ENCODE assay signal across 1 cellular context in the genomic region with DNA sequence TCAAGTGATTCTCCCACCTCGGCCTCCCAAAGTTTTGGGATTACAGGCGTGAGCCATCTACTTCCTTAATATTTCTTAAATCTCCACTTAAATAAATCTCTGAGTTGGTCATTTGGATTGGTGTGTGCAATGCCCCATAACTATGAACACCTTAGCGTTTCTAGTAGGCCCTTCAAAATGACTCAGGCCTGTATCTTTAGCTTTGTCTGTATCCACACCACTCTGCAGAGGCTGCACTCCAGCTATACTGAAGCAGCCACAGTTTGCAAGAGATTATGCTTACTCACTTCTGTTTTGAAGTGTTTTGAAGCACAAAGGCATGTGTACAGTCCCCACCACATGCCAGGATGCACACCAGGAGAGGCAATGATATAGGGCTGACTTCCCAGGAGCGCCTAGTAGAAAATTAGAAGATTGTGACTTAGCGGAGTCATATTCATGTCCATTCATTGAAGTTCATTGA.
TF ChIP-seq lines count a peak whose summit lies in the region.

No MANE protein-coding gene starts in this region.

TF ChIP-seq in K562, 482 proteins besides CTCF, POLR2A, EP300 and RAD21 (continued from another document and continues in another):
- TF ChIP-seq ELF2 (CRISPR knock-in tag; IDR thresholded peaks at IDR 0.05) (no peak), ZNF324 (CRISPR knock-in tag; IDR thresholded peaks at IDR 0.05) (no peak), TRIM25 (IDR thresholded peaks at IDR 0.05; ENCODE audit: borderline replicate concordance) (no peak), RBM17 (IDR thresholded peaks at IDR 0.05; ENCODE audit: borderline replicate concordance, low read depth, low read length) (no peak), NCOA2 (IDR thresholded peaks at IDR 0.05; ENCODE audit: partially characterized antibody in 2 of 2) (no peak), POLR2G (IDR thresholded peaks at IDR 0.05; ENCODE audit: low read depth, low read length) (no peak), GABPA (tag; conservative IDR thresholded peaks at IDR 0.05; ENCODE audit: low read depth) (0 out of 2 replicates have a peak, but pooled peaks have one; percentile 10), TARDBP (IDR thresholded peaks at IDR 0.05) (no peak), E2F1 (CRISPR knock-in tag; IDR thresholded peaks at IDR 0.05) (no peak), TAF1 (IDR thresholded peaks at IDR 0.05; ENCODE audit: control insufficient read depth, extremely low read depth, insufficient read depth, low read length, severe bottlenecking) (peak; percentile 54), CEBPG (CRISPR knock-in tag; IDR thresholded peaks at IDR 0.05) (no peak), CEBPG (tag; conservative IDR thresholded peaks at IDR 0.05 in 1 of 2, IDR thresholded peaks at IDR 0.05 in 1 of 2) (no peak), JUND (IDR thresholded peaks at IDR 0.05; ENCODE audit: borderline replicate concordance, low read depth, low read length) (peak; percentile 37; the same call in 1 of the 2 replicates), JUND (tag; IDR thresholded peaks at IDR 0.05; ENCODE audit: borderline replicate concordance, low read depth, low read length) (no peak), MECOM (CRISPR knock-in tag; IDR thresholded peaks at IDR 0.05) (0 out of 2 replicates have a peak, but pooled peaks have one; percentile 9), NCOA4 (IDR thresholded peaks at IDR 0.05; ENCODE audit: partially characterized antibody) (peak; percentile 7), SIN3A (IDR thresholded peaks at IDR 0.05; ENCODE audit: borderline replicate concordance in 2 of 2, control insufficient read depth in 1 of 2, low read depth in 2 of 2, low read length in 2 of 2) (no peak), C11orf30 (IDR thresholded peaks at IDR 0.05; ENCODE audit: low read depth) (peak; percentile 76), MED1 (CRISPR knock-in tag; IDR thresholded peaks at IDR 0.05; ENCODE audit: borderline replicate concordance) (no peak), RCOR1 (IDR thresholded peaks at IDR 0.05; ENCODE audit: borderline replicate concordance in 1 of 2, low read depth in 2 of 2, low read length in 2 of 2) (0 out of 4 replicates have a peak, but pooled peaks of 1 of the 2 experiments have one; percentile 23), STAT5A (IDR thresholded peaks at IDR 0.05; ENCODE audit: borderline replicate concordance, low read length) (peak; percentile 44), PHF20 (IDR thresholded peaks at IDR 0.05; ENCODE audit: partially characterized antibody) (no peak), XRCC4 (IDR thresholded peaks at IDR 0.05; ENCODE audit: extremely low read depth, insufficient read depth, insufficient read length) (no peak), CHAMP1 (IDR thresholded peaks at IDR 0.05) (no peak), CEBPB (tag; IDR thresholded peaks at IDR 0.05) (no peak), ZFP1 (CRISPR knock-in tag; IDR thresholded peaks at IDR 0.05) (no peak), MCM7 (IDR thresholded peaks at IDR 0.05) (no peak), HOXB6 (CRISPR knock-in tag; IDR thresholded peaks at IDR 0.05; ENCODE audit: borderline replicate concordance) (0 out of 2 replicates have a peak, but pooled peaks have one; percentile 11), ZNF175 (CRISPR knock-in tag; IDR thresholded peaks at IDR 0.05; ENCODE audit: low read depth) (no peak), HDAC6 (IDR thresholded peaks at IDR 0.05; ENCODE audit: low read depth, low read length) (no peak), ZBTB2 (IDR thresholded peaks at IDR 0.05) (no peak), GATA2 (CRISPR knock-in tag; IDR thresholded peaks at IDR 0.05) (peak; percentile 10; the same call in 1 of the 2 replicates), ETV6 (IDR thresholded peaks at IDR 0.05; ENCODE audit: borderline replicate concordance in 1 of 2, low read depth in 2 of 2, low read length in 1 of 2) (peak in 1 of 2 experiments; percentile 77; a peak in 2 of 4 replicates), ETV6 (CRISPR knock-in tag; IDR thresholded peaks at IDR 0.05; ENCODE audit: borderline replicate concordance) (no peak), MAFF (IDR thresholded peaks at IDR 0.05; ENCODE audit: low read length) (peak; percentile 65), CHD1 (IDR thresholded peaks at IDR 0.05; ENCODE audit: low read length) (no peak)
- TF ChIP-seq, protein P1, sequence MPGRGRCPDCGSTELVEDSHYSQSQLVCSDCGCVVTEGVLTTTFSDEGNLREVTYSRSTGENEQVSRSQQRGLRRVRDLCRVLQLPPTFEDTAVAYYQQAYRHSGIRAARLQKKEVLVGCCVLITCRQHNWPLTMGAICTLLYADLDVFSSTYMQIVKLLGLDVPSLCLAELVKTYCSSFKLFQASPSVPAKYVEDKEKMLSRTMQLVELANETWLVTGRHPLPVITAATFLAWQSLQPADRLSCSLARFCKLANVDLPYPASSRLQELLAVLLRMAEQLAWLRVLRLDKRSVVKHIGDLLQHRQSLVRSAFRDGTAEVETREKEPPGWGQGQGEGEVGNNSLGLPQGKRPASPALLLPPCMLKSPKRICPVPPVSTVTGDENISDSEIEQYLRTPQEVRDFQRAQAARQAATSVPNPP (IDR thresholded peaks at IDR 0.05; ENCODE audit: borderline replicate concordance, insufficient read depth, insufficient read length) = no peak
- TF ChIP-seq, protein P2, sequence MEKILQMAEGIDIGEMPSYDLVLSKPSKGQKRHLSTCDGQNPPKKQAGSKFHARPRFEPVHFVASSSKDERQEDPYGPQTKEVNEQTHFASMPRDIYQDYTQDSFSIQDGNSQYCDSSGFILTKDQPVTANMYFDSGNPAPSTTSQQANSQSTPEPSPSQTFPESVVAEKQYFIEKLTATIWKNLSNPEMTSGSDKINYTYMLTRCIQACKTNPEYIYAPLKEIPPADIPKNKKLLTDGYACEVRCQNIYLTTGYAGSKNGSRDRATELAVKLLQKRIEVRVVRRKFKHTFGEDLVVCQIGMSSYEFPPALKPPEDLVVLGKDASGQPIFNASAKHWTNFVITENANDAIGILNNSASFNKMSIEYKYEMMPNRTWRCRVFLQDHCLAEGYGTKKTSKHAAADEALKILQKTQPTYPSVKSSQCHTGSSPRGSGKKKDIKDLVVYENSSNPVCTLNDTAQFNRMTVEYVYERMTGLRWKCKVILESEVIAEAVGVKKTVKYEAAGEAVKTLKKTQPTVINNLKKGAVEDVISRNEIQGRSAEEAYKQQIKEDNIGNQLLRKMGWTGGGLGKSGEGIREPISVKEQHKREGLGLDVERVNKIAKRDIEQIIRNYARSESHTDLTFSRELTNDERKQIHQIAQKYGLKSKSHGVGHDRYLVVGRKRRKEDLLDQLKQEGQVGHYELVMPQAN (IDR thresholded peaks at IDR 0.05; ENCODE audit: borderline replicate concordance) = 0 out of 2 replicates have a peak, but pooled peaks have one; percentile 22
- TF ChIP-seq, protein P3, sequence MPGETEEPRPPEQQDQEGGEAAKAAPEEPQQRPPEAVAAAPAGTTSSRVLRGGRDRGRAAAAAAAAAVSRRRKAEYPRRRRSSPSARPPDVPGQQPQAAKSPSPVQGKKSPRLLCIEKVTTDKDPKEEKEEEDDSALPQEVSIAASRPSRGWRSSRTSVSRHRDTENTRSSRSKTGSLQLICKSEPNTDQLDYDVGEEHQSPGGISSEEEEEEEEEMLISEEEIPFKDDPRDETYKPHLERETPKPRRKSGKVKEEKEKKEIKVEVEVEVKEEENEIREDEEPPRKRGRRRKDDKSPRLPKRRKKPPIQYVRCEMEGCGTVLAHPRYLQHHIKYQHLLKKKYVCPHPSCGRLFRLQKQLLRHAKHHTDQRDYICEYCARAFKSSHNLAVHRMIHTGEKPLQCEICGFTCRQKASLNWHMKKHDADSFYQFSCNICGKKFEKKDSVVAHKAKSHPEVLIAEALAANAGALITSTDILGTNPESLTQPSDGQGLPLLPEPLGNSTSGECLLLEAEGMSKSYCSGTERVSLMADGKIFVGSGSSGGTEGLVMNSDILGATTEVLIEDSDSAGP (CRISPR knock-in tag; IDR thresholded peaks at IDR 0.05) = no peak
